29 cellular contexts compared by ENCODE assay signal in genomic region chr2:10208736-10209135, GRCh38.
DNase-seq lines count a peak whose midpoint lies in the region; ATAC-seq and TF ChIP-seq lines count a peak whose summit lies in the region.
"Had no signal": no experiment of that assay in that cellular context is flagged by ENCODE, and none has a peak within 500 bp of the region (broad histone marks: within the 10 kb centered on the region; RNA-seq: fewer than 3 reads in every experiment).

No MANE protein-coding gene starts in this region.

- H3K27ac ChIP-seq in HEK293 (ENCODE audit: extremely low read depth, low read depth, low read length) (no peak overlapping the region), RWPE1 (no peak overlapping the region)
- H3K27ac ChIP-seq: ascending aorta, GM23248, left ventricle myocardium inferior, prostate gland, right lobe of liver, SJCRH30, thoracic aorta, vagina had no signal

- no peak overlapping the region for H3K4me3 ChIP-seq in HEK293 (ENCODE audit: low read depth, low read length)
- H3K4me3 ChIP-seq: ascending aorta, GM23248, left ventricle myocardium inferior, prostate gland, right lobe of liver, SJCRH30, thoracic aorta, vagina had no signal

- POLR2A ChIA-PET in HEK293 (lab: Yijun Ruan, JAX): no interaction called here
- POLR2A ChIA-PET in RWPE1 (lab: Yijun Ruan, JAX; ENCODE audit: low non-redundant PET): interaction anchor here (0.7 kb wide), 1 partner anchor 72 kb away, joined by 7 read pairs; no protein-coding TSS in a partner anchor

- CTCF ChIA-PET in HEK293 (lab: Yijun Ruan, JAX): interaction anchor here (0.6 kb wide), 1 partner anchor 23 kb away, joined by 3 read pairs; no protein-coding TSS in a partner anchor
- CTCF ChIA-PET in RWPE1 (lab: Yijun Ruan, JAX): interaction anchor here (0.5 to 0.6 kb wide), 2 partner anchors 12 to 34 kb away, joined by 3 to 4 read pairs; no protein-coding TSS in a partner anchor

- no peak for TF ChIP-seq CTCF in HEK293 (tag by site-specific recombination; IDR thresholded peaks at IDR 0.05)
- no peak for TF ChIP-seq CTCF in RWPE1 (conservative IDR thresholded peaks at IDR 0.05; ENCODE audit: low read depth)

- H3K36me3 ChIP-seq in HEK293 (ENCODE audit: control insufficient read depth in 2 of 2, insufficient read depth in 1 of 2, low read length in 2 of 2): no peaks in the 10 kb centered on the region; a peak in 1 of 3 replicates
- H3K36me3 ChIP-seq: ascending aorta, left ventricle myocardium inferior, prostate gland, right lobe of liver, SJCRH30, thoracic aorta, vagina had no signal

- no peaks in the 10 kb centered on the region for H3K9me3 ChIP-seq in HEK293 (ENCODE audit: control insufficient read depth, insufficient read depth, low read depth, low read length)
- H3K9me3 ChIP-seq: ascending aorta, left ventricle myocardium inferior, prostate gland, right lobe of liver, SJCRH30, thoracic aorta, vagina had no signal

- no peaks in the 10 kb centered on the region for H3K4me1 ChIP-seq in HEK293 (ENCODE audit: control insufficient read depth, insufficient read depth, low read length)
- H3K4me1 ChIP-seq: ascending aorta, left ventricle myocardium inferior, prostate gland, right lobe of liver, SJCRH30, vagina had no signal

- peak; percentile 63 for ATAC-seq in esophagus mucosa
- ATAC-seq in HG02981 (IDR thresholded peaks at IDR 0.05; ENCODE audit: unreplicated experiment): no peak
- ATAC-seq: activated CD8-positive, alpha-beta memory T cell treated with anti-CD3 and anti-CD28 coated beads, Interleukin-2, amount 10 ng/mL, durations not matched to agents 7 days and 5 days; effector memory CD8-positive, alpha-beta T cell; right lobe of liver; stimulated activated naive CD8-positive, alpha-beta T cell treated with anti-CD3 and anti-CD28 coated beads, Interleukin-15, amount 100 ng/mL, for 72 hours had no signal

- DNase-seq in COR-L47 (lab: John Stamatoyannopoulos, UW) (peak; percentile 16), RWPE1 (ENCODE audit: low spot score) (peak; percentile 56), activated T-cell treated with anti-CD3 and anti-CD28 coated beads for 4 hours (no peak)
- DNase-seq in activated CD4-positive, CD25-positive, alpha-beta regulatory T cell treated with anti-CD3 and anti-CD28 coated beads, Interleukin-2, amount 50 U/mL, for 72 hours: no peak
- DNase-seq: activated CD4-positive, alpha-beta T cell treated with anti-CD3 and anti-CD28 coated beads, Interleukin-2, amount 50 U/mL, for 1 hour; activated CD8-positive, alpha-beta memory T cell treated with anti-CD3 and anti-CD28 coated beads, Interleukin-2, amount 10 ng/mL, durations not matched to agents 7 days and 5 days; activated T-cell treated with anti-CD3 and anti-CD28 coated beads, Interleukin-2, amount 50 U/mL, for 48 hours; central memory CD4-positive, alpha-beta T cell; effector memory CD8-positive, alpha-beta T cell; GM23248; HFFc6; islet precursor cell; left ventricle myocardium inferior; NCI-H1092; NCI-H2081 treated with DMSO at 0.1 percent for 48 hours; NCI-H774; nucleus accumbens; right lobe of liver; SJCRH30; stimulated activated CD8-positive, alpha-beta memory T cell treated with anti-CD3 and anti-CD28 coated beads, Interleukin-4, amount 100 ng/mL, for 48 hours; stimulated activated naive CD8-positive, alpha-beta T cell treated with anti-CD3 and anti-CD28 coated beads, Interleukin-15, amount 100 ng/mL, for 72 hours; SW 1271 had no signal

TF ChIP-seq in HEK293, 187 proteins besides CTCF, POLR2A, EP300 and RAD21:
- TF ChIP-seq KLF16 (tag by site-specific recombination; IDR thresholded peaks at IDR 0.05) (no peak), GLIS1 (tag by site-specific recombination; IDR thresholded peaks at IDR 0.05) (0 out of 2 replicates have a peak, but pooled peaks have one; percentile 6), ZFHX2 (tag by site-specific recombination; conservative IDR thresholded peaks at IDR 0.05) (peak; percentile 60; the same call in 1 of the 2 replicates), ZNF155 (tag by site-specific recombination; IDR thresholded peaks at IDR 0.05) (no peak), ZNF335 (tag by site-specific recombination; conservative IDR thresholded peaks at IDR 0.05) (no peak), EGR2 (tag by site-specific recombination; IDR thresholded peaks at IDR 0.05; ENCODE audit: low read depth) (peak; percentile 69)

Comparison
In these comparisons a context has a peak if more than half of its experiments do, and no peak if none do; other contexts are left out.
1. DNase-seq: peak in COR-L47 (single experiment) and RWPE1 (single experiment); none in activated T-cell treated with anti-CD3 and anti-CD28 coated beads for 4 hours (single experiment) and activated CD4-positive, CD25-positive, alpha-beta regulatory T cell treated with anti-CD3 and anti-CD28 coated beads, Interleukin-2, amount 50 U/mL, for 72 hours (single experiment).